ENCODE assay signal across 1 cellular context in the genomic region with DNA sequence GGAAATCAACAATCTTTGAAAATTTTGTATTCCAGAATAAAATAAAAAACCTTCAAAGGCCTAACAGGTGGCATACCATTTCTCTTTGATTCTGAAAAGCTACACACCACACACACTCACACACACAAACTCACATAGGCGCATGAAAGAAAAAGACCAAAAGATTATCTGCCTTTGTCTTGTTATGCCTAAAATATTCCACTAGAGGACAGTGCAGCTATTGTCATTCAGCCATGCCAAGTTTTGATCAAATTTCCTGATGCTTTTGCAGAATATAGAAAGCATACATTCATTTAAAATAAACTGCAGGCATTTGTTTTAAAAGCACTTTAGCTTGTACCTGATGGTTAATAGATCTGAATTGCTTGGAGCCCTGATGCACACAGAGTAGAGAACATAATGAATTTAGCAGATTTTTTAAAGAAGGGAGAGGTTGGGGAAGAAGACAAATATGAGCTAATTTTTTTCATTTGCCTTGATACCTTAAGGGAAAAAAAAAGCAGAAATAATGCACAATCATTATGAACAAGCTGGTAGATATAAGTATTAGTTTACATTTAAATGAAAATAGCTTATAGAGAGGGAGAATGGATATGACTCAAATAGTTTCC.
TF ChIP-seq lines count a peak whose summit lies in the region.

No MANE protein-coding gene starts in this region.

TF ChIP-seq in WTC11, 78 proteins besides CTCF, POLR2A, EP300 and RAD21 (continued from another document):
- TF ChIP-seq, protein P1, sequence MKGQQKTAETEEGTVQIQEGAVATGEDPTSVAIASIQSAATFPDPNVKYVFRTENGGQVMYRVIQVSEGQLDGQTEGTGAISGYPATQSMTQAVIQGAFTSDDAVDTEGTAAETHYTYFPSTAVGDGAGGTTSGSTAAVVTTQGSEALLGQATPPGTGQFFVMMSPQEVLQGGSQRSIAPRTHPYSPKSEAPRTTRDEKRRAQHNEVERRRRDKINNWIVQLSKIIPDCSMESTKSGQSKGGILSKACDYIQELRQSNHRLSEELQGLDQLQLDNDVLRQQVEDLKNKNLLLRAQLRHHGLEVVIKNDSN (CRISPR knock-in tag; IDR thresholded peaks at IDR 0.05): no peak
